In the genomic region with DNA sequence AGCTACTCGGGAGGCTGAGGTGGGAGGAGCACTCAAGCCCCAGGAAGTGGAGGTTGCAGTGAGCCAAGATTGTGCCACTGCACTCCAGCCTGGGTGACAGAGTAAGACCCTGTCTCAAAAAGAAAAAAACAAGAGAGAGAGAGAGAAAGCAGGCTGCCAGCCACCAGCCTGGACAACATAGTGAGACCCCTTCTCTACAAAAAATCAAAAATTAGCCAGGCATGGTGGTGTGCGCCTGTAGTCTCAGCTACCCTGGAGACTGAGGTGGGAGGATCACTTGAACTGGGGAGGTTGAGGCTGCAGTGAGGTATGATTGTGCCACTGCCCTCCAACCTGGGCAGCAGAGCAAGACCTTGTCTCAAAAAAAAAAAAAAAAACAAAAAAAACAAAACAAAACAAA, we compare ENCODE assay signal across 3 cellular contexts. TPM values are rescaled to one million over a fixed set of nuclear protein-coding genes. Genes with fewer than 3 reads are reported as not detected.
"Had no signal": no experiment of that assay in that cellular context is flagged by ENCODE, and none has a peak within 500 bp of the region (broad histone marks: within the 10 kb centered on the region; RNA-seq: fewer than 3 reads in every experiment).

No MANE protein-coding gene starts in this region.

RNA-seq across cellular contexts. Expression of a gene that starts 37.0 kb away (rescaled TPM):
- total RNA-seq: GM23248, H4, IMR-90 had no signal
- polyA plus RNA-seq: GM23248 had no signal

RNA-seq across cellular contexts. Expression of a gene that starts 53.0 kb away (rescaled TPM):
- total RNA-seq: GM23248, H4 had no signal
- polyA plus RNA-seq: GM23248 had no signal
